In the genomic region with DNA sequence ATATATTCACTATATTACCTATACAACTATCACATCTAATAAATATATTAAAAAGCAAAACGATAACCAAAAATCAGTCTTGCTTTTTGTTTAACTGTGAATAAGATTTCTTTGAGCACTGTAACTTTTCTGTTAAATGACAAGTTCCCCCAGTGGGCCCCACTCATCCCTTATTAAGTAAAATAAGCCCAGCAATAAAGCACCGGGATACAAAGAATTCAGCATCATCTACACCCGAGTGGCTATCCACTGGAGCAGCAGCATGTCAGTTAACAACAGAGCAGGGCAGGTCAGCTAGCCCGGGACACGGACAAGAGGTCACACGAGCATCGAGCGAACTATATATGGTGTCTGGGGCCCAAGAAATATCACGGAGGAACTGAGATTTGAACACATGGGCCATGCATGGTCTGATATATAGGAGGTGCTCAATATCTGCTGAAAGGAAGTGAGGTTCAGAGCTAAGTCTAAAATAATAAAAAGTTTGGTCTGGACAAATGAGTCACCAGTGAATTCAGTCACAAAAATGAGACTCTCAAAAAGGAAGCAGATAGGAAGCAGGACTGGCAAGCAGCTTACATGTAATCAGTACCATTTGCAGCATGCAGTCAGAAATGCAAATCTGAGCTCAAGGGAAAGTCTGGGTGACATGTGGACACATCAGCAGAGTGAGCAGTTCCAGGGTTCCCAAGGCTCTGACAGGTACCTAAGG, we compare ENCODE assay signal across 8 cellular contexts. TPM values are rescaled to one million over a fixed set of nuclear protein-coding genes. Genes with fewer than 3 reads are reported as not detected.
DNase-seq lines count a peak whose midpoint lies in the region; ATAC-seq and TF ChIP-seq lines count a peak whose summit lies in the region.

No MANE protein-coding gene starts in this region.

- H3K27ac ChIP-seq in SJCRH30 (no peak overlapping the region), body of pancreas (no peak overlapping the region)

- H3K4me1 ChIP-seq in SJCRH30, result no peaks in the 10 kb centered on the region
- peaks cover 18% of the 10 kb centered on the region for H3K4me1 ChIP-seq in body of pancreas

- no peak for TF ChIP-seq CTCF in GM10266 (IDR thresholded peaks at IDR 0.05; ENCODE audit: control insufficient read depth, insufficient read depth, low read depth, missing control alignments)
- TF ChIP-seq CTCF in choroid plexus epithelial cell (conservative IDR thresholded peaks at IDR 0.05; ENCODE audit: low read depth, low read length), result no peak
- TF ChIP-seq CTCF in body of pancreas (IDR thresholded peaks at IDR 0.05), result no peak

- no peak overlapping the region for H3K4me3 ChIP-seq in choroid plexus epithelial cell (ENCODE audit: low read depth, low read length)
- no peak overlapping the region for H3K4me3 ChIP-seq in SJCRH30
- H3K4me3 ChIP-seq in body of pancreas, result no peak overlapping the region

- no peak for TF ChIP-seq POLR2A in body of pancreas (IDR thresholded peaks at IDR 0.05)

- no peaks in the 10 kb centered on the region for H3K9me3 ChIP-seq in SJCRH30 (replicated peaks)
- no peaks in the 10 kb centered on the region for H3K9me3 ChIP-seq in body of pancreas

- DNase-seq in GM10266 (ENCODE audit: extremely low spot score) (peak; percentile 72), choroid plexus epithelial cell (ENCODE audit: low read depth) (peak; percentile 70), SJCRH30 (no peak), body of pancreas (no peak), Ammon's horn (ENCODE audit: low spot score) (no peak), SHP77 treated with DMSO at 0.1 percent for 48 hours (lab: John Stamatoyannopoulos, UW) (no peak)

- WGBS in body of pancreas, 2 donors, result 71 to 72% methylated on average over 9 of the region's 9 CpGs

- intact Hi-C loops in body of pancreas (cut with DNase I), result no loop called here

- H3K27me3 ChIP-seq in SJCRH30, result no peaks in the 10 kb centered on the region
- no peaks in the 10 kb centered on the region for H3K27me3 ChIP-seq in body of pancreas

- ATAC-seq in GM21381 (IDR thresholded peaks at IDR 0.05; ENCODE audit: unreplicated experiment) (peak; percentile 50), HG03565 (IDR thresholded peaks at IDR 0.05; ENCODE audit: unreplicated experiment) (peak; percentile 60), body of pancreas (no peak)

- no peaks in the 10 kb centered on the region; the same call in 1 of the 2 replicates for H3K36me3 ChIP-seq in SJCRH30
- H3K36me3 ChIP-seq in body of pancreas (replicated peaks in 1 of 2; ENCODE audit: insufficient read depth in 1 of 2, low read depth in 2 of 2), result peaks cover 0 to 2% of the 10 kb centered on the region in 2 donors

RNA-seq across cellular contexts. Expression of a gene that starts 4.1 kb away (rescaled TPM):
- 5.7 and 7.1 TPM in 2 replicates for total RNA-seq in SJCRH30 (2014; rRNA removed; shearing (Covaris generic))
- total RNA-seq in body of pancreas, result 10 to 100 TPM; 15.6 to 16.8 TPM

Comparison
In these comparisons a context has a peak if more than half of its experiments do, and no peak if none do; other contexts are left out.
1. DNase-seq: peak in GM10266 (single experiment) and choroid plexus epithelial cell (single experiment); none in SJCRH30 (0 of 2), body of pancreas (0 of 4), Ammon's horn (single experiment) and SHP77 treated with DMSO at 0.1 percent for 48 hours (single experiment).